Comparison of ENCODE assay signal across 8 cellular contexts in genomic region chr7:136405931-136406777, GRCh38.
DNase-seq lines count a peak whose midpoint lies in the region; ATAC-seq and FAIRE-seq lines count a peak whose summit lies in the region.

No MANE protein-coding gene starts in this region.

- no peak for FAIRE-seq in small intestine (lab: Jason Lieb, UNC)

- no peaks in the 10 kb centered on the region for H3K36me3 ChIP-seq in small intestine (ENCODE audit: control insufficient read depth in 2 of 2, insufficient read depth in 2 of 2, low read length in 2 of 2)

- 31 to 34% (median 32%) methylated on average over 17 of the region's 17 CpGs for WGBS in small intestine, 3 donors

- H3K4me1 ChIP-seq in small intestine (ENCODE audit: control insufficient read depth in 2 of 2, insufficient read depth in 1 of 2, low read depth in 1 of 2, low read length in 1 of 2): no peaks in the 10 kb centered on the region

- DNase-seq in NOMO-1 (lab: John Stamatoyannopoulos, UW; ENCODE audit: unreplicated experiment in 2 of 2): peak; percentile 1 to 22
- DNase-seq in NOMO-1 treated with dmso at 0.1 percent for 144 hours (lab: John Stamatoyannopoulos, UW; ENCODE audit: unreplicated experiment): no peak
- DNase-seq in NCI-H526 treated with DMSO at 0.1 percent for 48 hours (lab: John Stamatoyannopoulos, UW): peak; percentile 63
- peak; percentile 76 for DNase-seq in astrocyte of the hippocampus (ENCODE audit: low read depth, low spot score)
- peak; percentile 46 for DNase-seq in iPS DF 4.7 (ENCODE audit: extremely low read depth, low spot score)
- peak; percentile 33 for DNase-seq in small intestine

- H3K4me3 ChIP-seq in small intestine (ENCODE audit: low read depth in 1 of 2, low read length in 2 of 2): no peak overlapping the region

- H3K27ac ChIP-seq in small intestine (ENCODE audit: low read depth in 1 of 2, low read length in 1 of 2): no peak overlapping the region

- H3K9me3 ChIP-seq in small intestine (ENCODE audit: control insufficient read depth, low read depth): no peaks in the 10 kb centered on the region

- ATAC-seq in GM21367 (IDR thresholded peaks at IDR 0.05; ENCODE audit: unreplicated experiment) (peak; percentile 98), HG03521 (IDR thresholded peaks at IDR 0.05; ENCODE audit: unreplicated experiment) (peak; percentile 94)

- no peaks in the 10 kb centered on the region for H3K27me3 ChIP-seq in small intestine (ENCODE audit: control insufficient read depth in 2 of 2, insufficient read depth in 2 of 2, low read length in 2 of 2)
